ENCODE assay signal across 8 cellular contexts in the genomic region with DNA sequence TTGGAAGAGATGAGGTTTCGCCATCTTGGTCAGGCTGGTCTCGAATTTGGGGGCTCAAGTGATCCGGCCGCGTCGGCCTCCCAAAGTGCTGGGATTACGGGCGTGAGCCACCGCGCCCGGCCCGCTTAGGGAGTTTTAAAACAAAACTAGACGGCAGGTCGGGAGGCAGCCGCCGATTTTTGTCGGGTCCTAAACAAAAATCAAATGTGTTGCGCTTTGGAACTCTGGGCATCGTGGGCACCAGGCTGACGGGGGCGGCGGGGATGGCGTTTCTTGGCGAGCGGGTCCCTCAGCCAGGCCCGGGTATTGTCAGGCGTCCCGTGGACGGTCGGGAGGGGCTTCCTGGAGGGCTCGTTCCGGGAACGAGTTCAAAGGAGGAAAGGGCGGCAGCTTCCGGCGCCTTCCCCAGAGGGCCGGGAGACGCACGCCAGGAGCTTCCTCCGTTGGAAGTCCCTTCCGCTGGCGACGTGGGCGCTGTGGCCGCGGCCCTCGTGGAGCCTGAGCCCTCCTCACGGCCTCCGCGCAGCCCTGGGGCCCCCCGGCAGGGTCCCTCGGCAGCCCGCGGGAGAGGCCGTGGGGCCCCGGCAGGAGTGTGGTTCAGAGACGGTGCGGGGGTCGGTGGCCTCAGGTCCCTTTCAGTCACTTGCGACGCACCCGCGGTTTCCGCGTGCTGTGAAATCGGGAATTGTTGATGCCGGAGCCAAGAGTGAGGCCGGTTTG. TPM values are rescaled to one million over a fixed set of nuclear protein-coding genes. Genes with fewer than 3 reads are reported as not detected.
DNase-seq lines count a peak whose midpoint lies in the region; ATAC-seq, FAIRE-seq and TF ChIP-seq lines count a peak whose summit lies in the region.

No MANE protein-coding gene starts in this region.

- intact Hi-C loops in CD14-positive monocyte (cut with micrococcal nuclease): loop anchor here in 1 of 2 donors (10.0 kb wide), 1 partner anchor 121 kb away; no protein-coding TSS in a partner anchor
- intact Hi-C loops in dendritic cell treated with granulocyte-macrophage colony-stimulating factor and Interleukin-4, amounts not matched to agents 40 ng/mL and 50 ng/mL, for 4 days (cut with micrococcal nuclease): loop anchor here (5.0 kb wide), 1 partner anchor 59 kb away; the partner anchor contains the start of gene EMILIN2

- H3K9me3 Mint-ChIP-seq in CD14-positive monocyte: no peaks in the 10 kb centered on the region
- no peaks in the 10 kb centered on the region for H3K9me3 Mint-ChIP-seq in dendritic cell treated with granulocyte-macrophage colony-stimulating factor and Interleukin-4, amounts not matched to agents 40 ng/mL and 50 ng/mL, for 4 days

- DNase-seq in CD14-positive monocyte (ENCODE audit: low spot score): no peak
- DNase-seq in GM19239 (ENCODE audit: insufficient read length, low spot score): peak; percentile 59
- peak; percentile 25 for DNase-seq in T-helper 9 cell
- DNase-seq in lung (ENCODE audit: low spot score): peak; percentile 72
- DNase-seq in stimulated activated CD8-positive, alpha-beta memory T cell treated with anti-CD3 and anti-CD28 coated beads, Interleukin-7, amount 100 ng/mL, for 4 hours (ENCODE audit: low read depth in 2 of 2): peak; percentile 24 to 39

- WGBS in lung, 2 donors: 11 to 13% methylated on average over 60 to 68 of the region's 68 CpGs

- peak overlapping the region; percentile 87 to 92 for H3K4me3 Mint-ChIP-seq in CD14-positive monocyte
- H3K4me3 Mint-ChIP-seq in dendritic cell treated with granulocyte-macrophage colony-stimulating factor and Interleukin-4, amounts not matched to agents 40 ng/mL and 50 ng/mL, for 4 days: peak overlapping the region; percentile 81

- TF ChIP-seq CTCF in CD14-positive monocyte (IDR thresholded peaks at IDR 0.05) (no peak), lung (IDR thresholded peaks at IDR 0.05; ENCODE audit: control extremely low read depth, extremely low read depth) (no peak)

- H3K27ac Mint-ChIP-seq in CD14-positive monocyte: peak overlapping the region; percentile 30 to 87 (median 83)
- peak overlapping the region; percentile 90 for H3K27ac Mint-ChIP-seq in dendritic cell treated with granulocyte-macrophage colony-stimulating factor and Interleukin-4, amounts not matched to agents 40 ng/mL and 50 ng/mL, for 4 days

- peak overlapping the region; percentile 90 to 91 for H3K27ac ChIP-seq in lung (ENCODE audit: low read depth in 1 of 2, low read length in 1 of 2)

- FAIRE-seq in GM19239 (lab: Jason Lieb, UNC): peak; percentile 48

- H3K4me1 Mint-ChIP-seq in CD14-positive monocyte: peaks cover 20% of the 10 kb centered on the region
- H3K4me1 Mint-ChIP-seq in dendritic cell treated with granulocyte-macrophage colony-stimulating factor and Interleukin-4, amounts not matched to agents 40 ng/mL and 50 ng/mL, for 4 days (ENCODE audit: low read depth): peaks cover 41% of the 10 kb centered on the region

- H3K36me3 ChIP-seq in lung (ENCODE audit: control insufficient read depth in 2 of 2, insufficient read depth in 2 of 2, low read length in 2 of 2): peaks cover 0 to 23% of the 10 kb centered on the region in 2 donors

- no peaks in the 10 kb centered on the region for H3K27me3 Mint-ChIP-seq in CD14-positive monocyte (ENCODE audit: low read depth in 3 of 3)
- H3K27me3 Mint-ChIP-seq in dendritic cell treated with granulocyte-macrophage colony-stimulating factor and Interleukin-4, amounts not matched to agents 40 ng/mL and 50 ng/mL, for 4 days: no peaks in the 10 kb centered on the region

- H3K4me3 ChIP-seq in lung: peak overlapping the region; percentile 65

- H3K9me3 ChIP-seq in lung (ENCODE audit: control insufficient read depth in 2 of 2, insufficient read depth in 1 of 2, low read length in 1 of 2): no peaks in the 10 kb centered on the region

- no peaks in the 10 kb centered on the region for H3K27me3 ChIP-seq in lung (ENCODE audit: control insufficient read depth, insufficient read depth)

- H3K36me3 Mint-ChIP-seq in CD14-positive monocyte: peaks cover 33 to 42% of the 10 kb centered on the region in 2 donors
- H3K36me3 Mint-ChIP-seq in dendritic cell treated with granulocyte-macrophage colony-stimulating factor and Interleukin-4, amounts not matched to agents 40 ng/mL and 50 ng/mL, for 4 days (ENCODE audit: low read depth): peaks cover 42% of the 10 kb centered on the region

- ATAC-seq in HG03521 (IDR thresholded peaks at IDR 0.05; ENCODE audit: unreplicated experiment): peak; percentile 19
- ATAC-seq in lung (ENCODE audit: insufficient read depth, low FRiP score): peak; percentile 67
- ATAC-seq in HG03457 (IDR thresholded peaks at IDR 0.05; ENCODE audit: unreplicated experiment): no peak

- H3K4me1 ChIP-seq in lung (ENCODE audit: control insufficient read depth in 2 of 2, insufficient read depth in 2 of 2, low read length in 2 of 2): peaks cover 7 to 19% of the 10 kb centered on the region in 2 donors

RNA-seq across cellular contexts. Expression of gene EMILIN2, which starts 59.2 kb away (rescaled TPM):
- polyA plus RNA-seq in CD14-positive monocyte: 10 to 100 TPM; 30.5 to 33.8 TPM
- 10 to 100 TPM; 13.9 to 63.2 TPM for total RNA-seq in lung
- polyA plus RNA-seq in lung: 10 to 100 TPM; 13.5 to 58.0 TPM
